1 cellular context compared by ENCODE assay signal in genomic region chr5:177462702-177463101, GRCh38.
TF ChIP-seq lines count a peak whose summit lies in the region.

No MANE protein-coding gene starts in this region.

TF ChIP-seq in WTC11, 78 proteins besides CTCF, POLR2A, EP300 and RAD21 (continued from another document):
- TF ChIP-seq ETV6 (CRISPR knock-in tag; IDR thresholded peaks at IDR 0.05) (no peak), ZNF671 (CRISPR knock-in tag; IDR thresholded peaks at IDR 0.05) (no peak), ZNF232 (CRISPR knock-in tag; IDR thresholded peaks at IDR 0.05) (no peak), JUN (CRISPR knock-in tag; IDR thresholded peaks at IDR 0.05) (no peak), SMAD3 (CRISPR knock-in tag; IDR thresholded peaks at IDR 0.05; ENCODE audit: borderline replicate concordance) (no peak), IRF1 (CRISPR knock-in tag; IDR thresholded peaks at IDR 0.05) (no peak), CREM (CRISPR knock-in tag; IDR thresholded peaks at IDR 0.05) (no peak), EMX1 (CRISPR knock-in tag; IDR thresholded peaks at IDR 0.05) (no peak)
- TF ChIP-seq, protein P1, sequence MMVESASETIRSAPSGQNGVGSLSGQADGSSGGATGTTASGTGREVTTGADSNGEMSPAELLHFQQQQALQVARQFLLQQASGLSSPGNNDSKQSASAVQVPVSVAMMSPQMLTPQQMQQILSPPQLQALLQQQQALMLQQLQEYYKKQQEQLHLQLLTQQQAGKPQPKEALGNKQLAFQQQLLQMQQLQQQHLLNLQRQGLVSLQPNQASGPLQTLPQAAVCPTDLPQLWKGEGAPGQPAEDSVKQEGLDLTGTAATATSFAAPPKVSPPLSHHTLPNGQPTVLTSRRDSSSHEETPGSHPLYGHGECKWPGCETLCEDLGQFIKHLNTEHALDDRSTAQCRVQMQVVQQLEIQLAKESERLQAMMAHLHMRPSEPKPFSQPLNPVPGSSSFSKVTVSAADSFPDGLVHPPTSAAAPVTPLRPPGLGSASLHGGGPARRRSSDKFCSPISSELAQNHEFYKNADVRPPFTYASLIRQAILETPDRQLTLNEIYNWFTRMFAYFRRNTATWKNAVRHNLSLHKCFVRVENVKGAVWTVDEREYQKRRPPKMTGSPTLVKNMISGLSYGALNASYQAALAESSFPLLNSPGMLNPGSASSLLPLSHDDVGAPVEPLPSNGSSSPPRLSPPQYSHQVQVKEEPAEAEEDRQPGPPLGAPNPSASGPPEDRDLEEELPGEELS (CRISPR knock-in tag; IDR thresholded peaks at IDR 0.05) = no peak
